10 cellular contexts compared by ENCODE assay signal in the genomic region with DNA sequence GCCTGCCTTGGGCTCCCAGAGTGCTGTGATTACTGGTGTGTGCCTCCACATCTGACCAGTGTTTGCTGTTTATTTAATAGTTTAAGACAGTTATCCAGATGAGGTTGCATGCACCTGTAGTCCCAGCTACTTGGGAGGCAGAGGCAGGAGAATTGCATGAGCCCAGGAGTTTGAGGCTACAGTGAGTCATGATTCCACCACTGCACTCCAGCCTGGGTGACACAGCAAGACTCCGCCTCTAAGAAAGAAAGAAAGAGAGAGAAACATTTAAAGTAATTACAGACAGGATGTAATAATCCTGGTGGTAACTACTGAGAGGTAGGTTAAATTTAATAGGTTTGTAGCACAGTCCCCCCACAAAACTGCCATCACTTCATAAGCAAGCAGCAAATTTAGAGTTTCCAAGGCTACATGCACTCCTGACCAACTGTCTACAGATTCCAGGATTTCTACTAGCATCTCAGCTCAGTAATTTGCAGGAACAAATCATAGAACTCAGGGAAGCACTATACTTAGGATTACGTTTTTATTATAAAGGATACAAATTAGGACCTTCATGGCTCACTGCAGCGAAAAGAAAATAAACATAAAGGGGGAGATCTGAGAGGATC.
A peak's percentile ranks its signal among the peaks of the same experiment; 100 is the strongest.
DNase-seq lines count a peak whose midpoint lies in the region; ATAC-seq, FAIRE-seq and TF ChIP-seq lines count a peak whose summit lies in the region.
"Had no signal": no experiment of that assay in that cellular context is flagged by ENCODE, and none has a peak within 500 bp of the region (broad histone marks: within the 10 kb centered on the region; RNA-seq: fewer than 3 reads in every experiment).

No MANE protein-coding gene starts in this region.

- H3K9me3 Mint-ChIP-seq in progenitor cell of endocrine pancreas (ENCODE audit: low read depth): peaks cover 3% of the 10 kb centered on the region

- H3K27ac ChIP-seq in HEK293 (ENCODE audit: extremely low read depth, low read depth, low read length): no peak overlapping the region
- H3K27ac ChIP-seq in endothelial cell of umbilical vein (ENCODE audit: insufficient read depth, low read depth, low read length): no peak overlapping the region
- H3K27ac ChIP-seq: thyroid gland had no signal

- peaks cover 8 to 56% of the 10 kb centered on the region in 2 experiments; a peak in 2 of 3 replicates for H3K36me3 ChIP-seq in HEK293 (ENCODE audit: control insufficient read depth in 2 of 2, insufficient read depth in 1 of 2, low read length in 2 of 2)
- peaks cover 0 to 10% of the 10 kb centered on the region in 2 experiments for H3K36me3 ChIP-seq in endothelial cell of umbilical vein (ENCODE audit: control insufficient read depth in 2 of 2, extremely low read depth in 1 of 2, insufficient read depth in 2 of 2, low read length in 2 of 2)

- peaks cover 22% of the 10 kb centered on the region for H3K4me1 Mint-ChIP-seq in progenitor cell of endocrine pancreas (ENCODE audit: low read depth)

- peaks cover 50% of the 10 kb centered on the region for H3K36me3 Mint-ChIP-seq in progenitor cell of endocrine pancreas (ENCODE audit: insufficient read depth)

- H3K4me3 ChIP-seq in HEK293 (ENCODE audit: low read depth, low read length): no peak overlapping the region
- no peak overlapping the region for H3K4me3 ChIP-seq in endothelial cell of umbilical vein (replicated peaks in 1 of 3; ENCODE audit: insufficient read depth in 1 of 3, low read depth in 1 of 3, low read length in 3 of 3)
- H3K4me3 ChIP-seq: skin epidermis, thyroid gland had no signal

- no peak overlapping the region for H3K4me2 ChIP-seq in endothelial cell of umbilical vein (ENCODE audit: insufficient read depth, low read length)

- dilution Hi-C loops in endothelial cell of umbilical vein (cut with MboI; ENCODE audit: extremely low pct_ligation_motif_present, low sequenced_read_pairs): no loop called here

- POLR2A ChIA-PET in HEK293 (lab: Yijun Ruan, JAX) (interaction anchor here (1.0 kb wide), 1 partner anchor 90 kb away, joined by 4 read pairs; the partner anchor contains the start of gene PKN2), endothelial cell of umbilical vein (lab: Charles Lee) (no interaction called here)

- no peaks in the 10 kb centered on the region for H3K9me1 ChIP-seq in endothelial cell of umbilical vein (replicated peaks; ENCODE audit: control insufficient read depth, extremely low read depth, insufficient read depth, low read length)

- DNase-seq in RKO (ENCODE audit: low spot score) (peak; percentile 26), endothelial cell of umbilical vein (ENCODE audit: low read depth, low spot score) (no peak), progenitor cell of endocrine pancreas (ENCODE audit: low spot score, unreplicated experiment) (no peak), NCI-H774 (lab: John Stamatoyannopoulos, UW) (no peak)
- DNase-seq: NCI-H748 treated with DMSO at 0.1 percent for 48 hours, thyroid gland had no signal

- peaks cover 3% of the 10 kb centered on the region for H3K79me2 ChIP-seq in endothelial cell of umbilical vein (ENCODE audit: control insufficient read depth, insufficient read depth, low read length)

- H3K9me3 ChIP-seq in HEK293 (ENCODE audit: control insufficient read depth, insufficient read depth, low read depth, low read length) (no peaks in the 10 kb centered on the region), endothelial cell of umbilical vein (replicated peaks; ENCODE audit: control insufficient read depth, insufficient read depth, low read length) (no peaks in the 10 kb centered on the region)
- H3K9me3 ChIP-seq: thyroid gland had no signal

- no peak overlapping the region for H2AFZ ChIP-seq in endothelial cell of umbilical vein (ENCODE audit: low read depth, low read length)

- no TSS peak for BruUV-seq in endothelial cell of umbilical vein (replicated peaks; lab: Mats Ljungman, UMichigan)

- ATAC-seq in GM18868 (IDR thresholded peaks at IDR 0.05; ENCODE audit: unreplicated experiment) (no peak), GM21515 (IDR thresholded peaks at IDR 0.05; ENCODE audit: unreplicated experiment) (no peak)

- intact Hi-C loops in endothelial cell of umbilical vein (cut with micrococcal nuclease): no loop called here

- TF ChIP-seq POLR2A in endothelial cell of umbilical vein (IDR thresholded peaks at IDR 0.05; ENCODE audit: low read depth, low read length): no peak

- H3K4me3 Mint-ChIP-seq in progenitor cell of endocrine pancreas (ENCODE audit: low read depth): no peak overlapping the region

- peak; percentile 85 for FAIRE-seq in endothelial cell of umbilical vein (lab: Jason Lieb, UNC)

- TF ChIP-seq CTCF in HEK293 (tag by site-specific recombination; IDR thresholded peaks at IDR 0.05) (no peak), endothelial cell of umbilical vein (IDR thresholded peaks at IDR 0.05; ENCODE audit: extremely low read depth in 1 of 2, insufficient read depth in 1 of 2, low read depth in 1 of 2, low read length in 2 of 2) (no peak), progenitor cell of endocrine pancreas (IDR thresholded peaks at IDR 0.05; ENCODE audit: unreplicated experiment) (no peak)

- H3K4me1 ChIP-seq in HEK293 (ENCODE audit: control insufficient read depth, insufficient read depth, low read length) (no peaks in the 10 kb centered on the region), endothelial cell of umbilical vein (ENCODE audit: control insufficient read depth, extremely low read depth, insufficient read depth, low read length) (no peaks in the 10 kb centered on the region)
- H3K4me1 ChIP-seq: thyroid gland had no signal

- CTCF ChIA-PET in HEK293 (lab: Yijun Ruan, JAX) (interaction anchor here (0.7 kb wide), 1 partner anchor 122 kb away, joined by 3 read pairs; no protein-coding TSS in a partner anchor), endothelial cell of umbilical vein (lab: Charles Lee) (interaction anchor here (1.0 kb wide), 1 partner anchor 28 kb away, joined by 4 read pairs; no protein-coding TSS in a partner anchor)

- no peaks in the 10 kb centered on the region for H3K27me3 Mint-ChIP-seq in progenitor cell of endocrine pancreas

- H4K20me1 ChIP-seq in endothelial cell of umbilical vein (replicated peaks; ENCODE audit: control insufficient read depth, extremely low read depth, insufficient read depth, low read length): no peaks in the 10 kb centered on the region

- no peaks in the 10 kb centered on the region for H3K27me3 ChIP-seq in endothelial cell of umbilical vein (ENCODE audit: control insufficient read depth in 2 of 2, insufficient read depth in 2 of 2, low read length in 2 of 2)
- H3K27me3 ChIP-seq: thyroid gland had no signal

- no peak overlapping the region for H3K9ac ChIP-seq in endothelial cell of umbilical vein (replicated peaks; ENCODE audit: extremely low read depth, insufficient read depth, low read length)

- H3K27ac Mint-ChIP-seq in progenitor cell of endocrine pancreas: peak overlapping the region; percentile 94

TF ChIP-seq in HEK293, 187 proteins besides CTCF, POLR2A, EP300 and RAD21:
- TF ChIP-seq ZNF433 (tag by site-specific recombination; IDR thresholded peaks at IDR 0.05; ENCODE audit: low read depth): no peak
- TF ChIP-seq OSR2 (tag by site-specific recombination; IDR thresholded peaks at IDR 0.05): peak; percentile 36
- peak; percentile 47; the same call in 1 of the 2 replicates for TF ChIP-seq GLIS1 (tag by site-specific recombination; IDR thresholded peaks at IDR 0.05)
TF ChIP-seq in HEK293: peak in this region for 2.

TF ChIP-seq in endothelial cell of umbilical vein, 7 proteins besides CTCF, POLR2A, EP300 and RAD21:
- TF ChIP-seq FOS (IDR thresholded peaks at IDR 0.05; ENCODE audit: borderline replicate concordance, insufficient read depth, low read length) (peak; percentile 24), GATA2 (IDR thresholded peaks at IDR 0.05; ENCODE audit: insufficient read depth, insufficient read length, low read depth, low read length) (no peak)
TF ChIP-seq in endothelial cell of umbilical vein: peak in this region for 1.
